In genomic region chr13:114288157-114288591, GRCh38 we compare ENCODE assay signal across 18 cellular contexts. TPM values are rescaled to one million over a fixed set of nuclear protein-coding genes. Genes with fewer than 3 reads are reported as not detected.
DNase-seq lines count a peak whose midpoint lies in the region; ATAC-seq and TF ChIP-seq lines count a peak whose summit lies in the region.
"Had no signal": no experiment of that assay in that cellular context is flagged by ENCODE, and none has a peak within 500 bp of the region (broad histone marks: within the 10 kb centered on the region; RNA-seq: fewer than 3 reads in every experiment).

No MANE protein-coding gene starts in this region.

- ATAC-seq in WTC11, result no peak; the same call in 1 of the 2 replicates
- no peak for ATAC-seq in stimulated activated naive B cell treated with anti-CD40 and anti-IgM and Interleukin-4, amounts not matched to agents 10 μg/mL and 1 μg/mL and 100 μg/mL, for 72 hours (replicated peaks)
- no peak for ATAC-seq in HG03342 (IDR thresholded peaks at IDR 0.05; ENCODE audit: unreplicated experiment)
- ATAC-seq: left ventricle myocardium superior had no signal

- peaks cover 21% of the 10 kb centered on the region for H3K4me1 Mint-ChIP-seq in activated naive CD4-positive, alpha-beta T cell treated with anti-CD3 and anti-CD28 coated beads, Interleukin-2, amount 10 ng/mL, durations not matched to agents 7 days and 5 days
- H3K4me1 Mint-ChIP-seq in WTC11, result peaks cover 8% of the 10 kb centered on the region
- peaks cover 4% of the 10 kb centered on the region for H3K4me1 Mint-ChIP-seq in glutamatergic neuron (ENCODE audit: low read depth, unreplicated experiment)
- H3K4me1 Mint-ChIP-seq in stimulated activated naive B cell treated with anti-CD40 and anti-IgM and Interleukin-4, amounts not matched to agents 10 μg/mL and 1 μg/mL and 100 μg/mL, for 72 hours, result peaks cover 14 to 47% of the 10 kb centered on the region in 2 donors
- H3K4me1 Mint-ChIP-seq in immature natural killer cell, result peaks cover 18 to 39% of the 10 kb centered on the region in 2 donors

- CTCF ChIA-PET in activated naive CD4-positive, alpha-beta T cell treated with anti-CD3 and anti-CD28 coated beads, Interleukin-2, amount 10 ng/mL, durations not matched to agents 7 days and 5 days (lab: Charles Lee), result no interaction called here
- CTCF ChIA-PET in WTC11 (lab: Charles Lee), result no interaction called here

- peaks cover 75% of the 10 kb centered on the region for H3K36me3 Mint-ChIP-seq in activated naive CD4-positive, alpha-beta T cell treated with anti-CD3 and anti-CD28 coated beads, Interleukin-2, amount 10 ng/mL, durations not matched to agents 7 days and 5 days
- H3K36me3 Mint-ChIP-seq in WTC11 (peaks cover 77% of the 10 kb centered on the region), glutamatergic neuron (ENCODE audit: unreplicated experiment) (peaks cover 6% of the 10 kb centered on the region), immature natural killer cell (peaks cover 22 to 43% (median 37%) of the 10 kb centered on the region in 3 donors)
- H3K36me3 Mint-ChIP-seq in stimulated activated naive B cell treated with anti-CD40 and anti-IgM and Interleukin-4, amounts not matched to agents 10 μg/mL and 1 μg/mL and 100 μg/mL, for 72 hours, result peaks cover 60 to 72% of the 10 kb centered on the region in 2 donors

- peak overlapping the region; percentile 13 for H3K27ac Mint-ChIP-seq in activated naive CD4-positive, alpha-beta T cell treated with anti-CD3 and anti-CD28 coated beads, Interleukin-2, amount 10 ng/mL, durations not matched to agents 7 days and 5 days
- peak overlapping the region; percentile 91 for H3K27ac Mint-ChIP-seq in WTC11
- H3K27ac Mint-ChIP-seq in glutamatergic neuron (ENCODE audit: unreplicated experiment), result peak overlapping the region; percentile 22
- H3K27ac Mint-ChIP-seq in stimulated activated naive B cell treated with anti-CD40 and anti-IgM and Interleukin-4, amounts not matched to agents 10 μg/mL and 1 μg/mL and 100 μg/mL, for 72 hours, result peak overlapping the region; percentile 57
- peak overlapping the region in 2 of 6 donors; percentile 57 to 80 for H3K27ac Mint-ChIP-seq in immature natural killer cell
- H3K27ac Mint-ChIP-seq: activated CD4-positive, alpha-beta T cell treated with anti-CD3 and anti-CD28 coated beads, Interleukin-2, amount 10 ng/mL, durations not matched to agents 24 days and 14 days; activated naive CD8-positive, alpha-beta T cell treated with anti-CD3 and anti-CD28 coated beads for 36 hours had no signal

- no peaks in the 10 kb centered on the region for H3K9me3 Mint-ChIP-seq in activated naive CD4-positive, alpha-beta T cell treated with anti-CD3 and anti-CD28 coated beads, Interleukin-2, amount 10 ng/mL, durations not matched to agents 7 days and 5 days
- no peaks in the 10 kb centered on the region for H3K9me3 Mint-ChIP-seq in WTC11
- H3K9me3 Mint-ChIP-seq in glutamatergic neuron (ENCODE audit: unreplicated experiment), result no peaks in the 10 kb centered on the region
- no peaks in the 10 kb centered on the region for H3K9me3 Mint-ChIP-seq in stimulated activated naive B cell treated with anti-CD40 and anti-IgM and Interleukin-4, amounts not matched to agents 10 μg/mL and 1 μg/mL and 100 μg/mL, for 72 hours
- no peaks in the 10 kb centered on the region for H3K9me3 Mint-ChIP-seq in immature natural killer cell
- H3K9me3 Mint-ChIP-seq: activated CD4-positive, alpha-beta T cell treated with anti-CD3 and anti-CD28 coated beads, Interleukin-2, amount 10 ng/mL, durations not matched to agents 24 days and 14 days; activated naive CD8-positive, alpha-beta T cell treated with anti-CD3 and anti-CD28 coated beads for 36 hours had no signal

- POLR2A ChIA-PET in WTC11 (lab: Charles Lee), result no interaction called here

- H3K27me3 Mint-ChIP-seq in activated naive CD4-positive, alpha-beta T cell treated with anti-CD3 and anti-CD28 coated beads, Interleukin-2, amount 10 ng/mL, durations not matched to agents 7 days and 5 days, result no peaks in the 10 kb centered on the region
- no peaks in the 10 kb centered on the region for H3K27me3 Mint-ChIP-seq in WTC11 (ENCODE audit: low read depth)
- peaks cover 3% of the 10 kb centered on the region for H3K27me3 Mint-ChIP-seq in glutamatergic neuron (ENCODE audit: unreplicated experiment)
- H3K27me3 Mint-ChIP-seq in stimulated activated naive B cell treated with anti-CD40 and anti-IgM and Interleukin-4, amounts not matched to agents 10 μg/mL and 1 μg/mL and 100 μg/mL, for 72 hours, result no peaks in the 10 kb centered on the region
- H3K27me3 Mint-ChIP-seq in immature natural killer cell (ENCODE audit: low read depth in 3 of 3), result peaks cover 0 to 5% (median 0%) of the 10 kb centered on the region in 3 donors
- H3K27me3 Mint-ChIP-seq: activated CD4-positive, alpha-beta T cell treated with anti-CD3 and anti-CD28 coated beads, Interleukin-2, amount 10 ng/mL, durations not matched to agents 24 days and 14 days; activated naive CD8-positive, alpha-beta T cell treated with anti-CD3 and anti-CD28 coated beads for 36 hours had no signal

- TF ChIP-seq CTCF in WTC11 (IDR thresholded peaks at IDR 0.05), result no peak
- no peak for TF ChIP-seq CTCF in glutamatergic neuron (IDR thresholded peaks at IDR 0.05; ENCODE audit: partially characterized antibody, unreplicated experiment)

- DNase-seq in activated naive CD4-positive, alpha-beta T cell treated with anti-CD3 and anti-CD28 coated beads, Interleukin-2, amount 10 ng/mL, durations not matched to agents 7 days and 5 days, result no peak
- DNase-seq in activated naive CD4-positive, alpha-beta T cell (lab: John Stamatoyannopoulos, UW), result no peak
- DNase-seq in WTC11 (ENCODE audit: low spot score) (no peak), glutamatergic neuron (no peak), immature natural killer cell (no peak), GF-D8 (lab: John Stamatoyannopoulos, UW) (no peak)
- DNase-seq in stimulated activated naive B cell treated with anti-CD40 and anti-IgM and Interleukin-4, amounts not matched to agents 10 μg/mL and 1 μg/mL and 100 μg/mL, for 72 hours, result no peak
- DNase-seq: activated CD4-positive, alpha-beta T cell treated with anti-CD3 and anti-CD28 coated beads, Interleukin-2, amount 10 ng/mL, durations not matched to agents 24 days and 14 days; activated CD8-positive, alpha-beta memory T cell treated with anti-CD3 and anti-CD28 coated beads, Interleukin-2, amount 50 U/mL, for 48 hours; activated naive CD8-positive, alpha-beta T cell treated with anti-CD3 and anti-CD28 coated beads for 36 hours; brain microvascular endothelial cell; Calu3; KBM-7; left ventricle myocardium superior; NCI-H187; NCI-H774; SHP77 treated with DMSO at 0.1 percent for 48 hours had no signal

- H3K4me3 Mint-ChIP-seq in activated naive CD4-positive, alpha-beta T cell treated with anti-CD3 and anti-CD28 coated beads, Interleukin-2, amount 10 ng/mL, durations not matched to agents 7 days and 5 days, result no peak overlapping the region
- H3K4me3 Mint-ChIP-seq in WTC11 (no peak overlapping the region), glutamatergic neuron (ENCODE audit: unreplicated experiment) (no peak overlapping the region), immature natural killer cell (no peak overlapping the region)
- no peak overlapping the region for H3K4me3 Mint-ChIP-seq in stimulated activated naive B cell treated with anti-CD40 and anti-IgM and Interleukin-4, amounts not matched to agents 10 μg/mL and 1 μg/mL and 100 μg/mL, for 72 hours
- H3K4me3 Mint-ChIP-seq: activated CD4-positive, alpha-beta T cell treated with anti-CD3 and anti-CD28 coated beads, Interleukin-2, amount 10 ng/mL, durations not matched to agents 24 days and 14 days; activated naive CD8-positive, alpha-beta T cell treated with anti-CD3 and anti-CD28 coated beads for 36 hours had no signal

TF ChIP-seq in WTC11, 78 proteins besides CTCF, POLR2A, EP300 and RAD21 (continues in another document):
- TF ChIP-seq, protein P1, sequence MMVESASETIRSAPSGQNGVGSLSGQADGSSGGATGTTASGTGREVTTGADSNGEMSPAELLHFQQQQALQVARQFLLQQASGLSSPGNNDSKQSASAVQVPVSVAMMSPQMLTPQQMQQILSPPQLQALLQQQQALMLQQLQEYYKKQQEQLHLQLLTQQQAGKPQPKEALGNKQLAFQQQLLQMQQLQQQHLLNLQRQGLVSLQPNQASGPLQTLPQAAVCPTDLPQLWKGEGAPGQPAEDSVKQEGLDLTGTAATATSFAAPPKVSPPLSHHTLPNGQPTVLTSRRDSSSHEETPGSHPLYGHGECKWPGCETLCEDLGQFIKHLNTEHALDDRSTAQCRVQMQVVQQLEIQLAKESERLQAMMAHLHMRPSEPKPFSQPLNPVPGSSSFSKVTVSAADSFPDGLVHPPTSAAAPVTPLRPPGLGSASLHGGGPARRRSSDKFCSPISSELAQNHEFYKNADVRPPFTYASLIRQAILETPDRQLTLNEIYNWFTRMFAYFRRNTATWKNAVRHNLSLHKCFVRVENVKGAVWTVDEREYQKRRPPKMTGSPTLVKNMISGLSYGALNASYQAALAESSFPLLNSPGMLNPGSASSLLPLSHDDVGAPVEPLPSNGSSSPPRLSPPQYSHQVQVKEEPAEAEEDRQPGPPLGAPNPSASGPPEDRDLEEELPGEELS (CRISPR knock-in tag; IDR thresholded peaks at IDR 0.05), result no peak
- TF ChIP-seq MLX (CRISPR knock-in tag; IDR thresholded peaks at IDR 0.05), result no peak
- TF ChIP-seq ZNF671 (CRISPR knock-in tag; IDR thresholded peaks at IDR 0.05), result no peak

RNA-seq across cellular contexts. Expression of gene UPF3A, which starts 6.8 kb away (rescaled TPM):
- total RNA-seq in WTC11 (2021) (64.2 to 71.9 TPM (median 68.7 TPM) in 3 replicates), glutamatergic neuron (ENCODE audit: unreplicated experiment) (108 TPM)
- polyA plus RNA-seq in immature natural killer cell, result 10 to 100 TPM in 2 of 3 donors, 1 to 10 TPM in 1; 8.9 to 35.5 (median 23.9) TPM

RNA-seq across cellular contexts. Expression of gene CHAMP1, which starts 26.1 kb away (rescaled TPM):
- total RNA-seq in WTC11 (2021) (29.5 to 31.7 TPM (median 30.6 TPM) in 3 replicates), glutamatergic neuron (ENCODE audit: unreplicated experiment) (29.5 TPM)
- 10 to 100 TPM in 1 of 3 donors, 1 to 10 TPM in 2; 1.8 to 10.2 (median 5.0) TPM for polyA plus RNA-seq in immature natural killer cell

RNA-seq across cellular contexts. Expression of gene CDC16, which starts 53.5 kb away (rescaled TPM):
- total RNA-seq in WTC11 (2021) (65.6 to 73.5 TPM (median 67.9 TPM) in 3 replicates), glutamatergic neuron (ENCODE audit: unreplicated experiment) (85.1 TPM)
- 10 to 100 TPM; 16.0 to 33.1 (median 30.1) TPM for polyA plus RNA-seq in immature natural killer cell
